In the genomic region with DNA sequence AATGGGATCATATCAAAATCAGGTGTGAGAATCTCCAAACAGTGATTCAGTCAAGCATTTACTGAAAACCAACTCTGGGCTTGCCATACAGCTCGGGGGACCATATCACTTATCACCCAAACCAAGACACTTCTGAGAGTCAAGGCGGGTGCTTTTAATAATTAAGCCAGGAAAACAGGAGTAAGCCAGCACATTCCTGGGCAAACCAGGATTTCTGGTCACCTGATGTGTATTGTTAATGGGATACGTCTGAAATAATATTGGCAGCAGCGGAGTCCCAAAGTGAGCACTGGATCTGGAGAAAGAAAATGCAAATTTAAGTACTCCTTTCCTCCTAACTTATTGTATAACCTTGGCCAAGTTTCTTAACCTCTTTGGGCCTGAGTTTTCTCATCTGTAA, we compare ENCODE assay signal across 18 cellular contexts. TPM values are rescaled to one million over a fixed set of nuclear protein-coding genes. Genes with fewer than 3 reads are reported as not detected.
A peak's percentile ranks its signal among the peaks of the same experiment; 100 is the strongest.
DNase-seq lines count a peak whose midpoint lies in the region; ATAC-seq, FAIRE-seq and TF ChIP-seq lines count a peak whose summit lies in the region.
"Had no signal": no experiment of that assay in that cellular context is flagged by ENCODE, and none has a peak within 500 bp of the region (broad histone marks: within the 10 kb centered on the region; RNA-seq: fewer than 3 reads in every experiment).

No MANE protein-coding gene starts in this region.

- no peak overlapping the region for H3K4me3 Mint-ChIP-seq in nephron
- no peak overlapping the region for H3K4me3 Mint-ChIP-seq in CD14-positive monocyte
- H3K4me3 Mint-ChIP-seq: CD8-positive, alpha-beta memory T cell had no signal

- TF ChIP-seq CTCF in nephron (IDR thresholded peaks at IDR 0.05; ENCODE audit: unreplicated experiment in 3 of 3) (no peak), CD14-positive monocyte (IDR thresholded peaks at IDR 0.05) (no peak), lower leg skin (IDR thresholded peaks at IDR 0.05) (no peak)

- intact Hi-C loops in CD14-positive monocyte (cut with micrococcal nuclease) (no loop called here), lower leg skin (cut with DNase I; ENCODE audit: low total_unique reads) (no loop called here)

- peak; percentile 36 for DNase-seq in RCC 7860 (ENCODE audit: low spot score)
- peak; percentile 26 for DNase-seq in kidney glomerular epithelial cell (lab: John Stamatoyannopoulos, UW)
- no peak for DNase-seq in CD14-positive monocyte (ENCODE audit: low spot score)
- DNase-seq in activated CD8-positive, alpha-beta memory T cell treated with anti-CD3 and anti-CD28 coated beads, Interleukin-2, amount 50 U/mL, for 48 hours, result no peak
- no peak for DNase-seq in lower leg skin (ENCODE audit: low spot score in 2 of 2)
- DNase-seq: CD8-positive, alpha-beta memory T cell; GDM1; NCI-H187; NCI-H345; NCI-H526 treated with DMSO at 0.1 percent for 48 hours; SHP77 treated with DMSO at 0.1 percent for 48 hours had no signal

- 59 to 71% methylated on average over 4 of the region's 4 CpGs for WGBS in lower leg skin, 2 donors

- no peak for ATAC-seq in GM18867 (IDR thresholded peaks at IDR 0.05; ENCODE audit: unreplicated experiment)
- ATAC-seq: GM12878, K562 had no signal

- no peak for TF ChIP-seq POLR2A in lower leg skin (IDR thresholded peaks at IDR 0.05)

- peaks cover 6% of the 10 kb centered on the region for H3K4me1 Mint-ChIP-seq in nephron
- H3K4me1 Mint-ChIP-seq in CD14-positive monocyte, result no peaks in the 10 kb centered on the region
- H3K4me1 Mint-ChIP-seq: CD8-positive, alpha-beta memory T cell had no signal

- no peak overlapping the region for H3K4me3 ChIP-seq in lower leg skin (ENCODE audit: low read depth, poor library complexity, severe bottlenecking)
- H3K4me3 ChIP-seq: GM12878, HAP-1, K562 had no signal

- H3K9me3 Mint-ChIP-seq in nephron, result no peaks in the 10 kb centered on the region
- H3K9me3 Mint-ChIP-seq in CD14-positive monocyte, result no peaks in the 10 kb centered on the region
- H3K9me3 Mint-ChIP-seq: CD8-positive, alpha-beta memory T cell had no signal

- H3K27ac Mint-ChIP-seq in nephron, result peak overlapping the region; percentile 25 to 47 (median 28)
- H3K27ac Mint-ChIP-seq in CD14-positive monocyte, result no peak overlapping the region

- FAIRE-seq in RCC 7860 (lab: Jason Lieb, UNC), result peak; percentile 82
- FAIRE-seq: GM12878, K562 had no signal

- peaks cover 34% of the 10 kb centered on the region for H3K36me3 Mint-ChIP-seq in nephron (ENCODE audit: low read depth)
- H3K36me3 Mint-ChIP-seq in CD14-positive monocyte, result peaks cover 2 to 6% of the 10 kb centered on the region in 2 donors

- H3K27me3 Mint-ChIP-seq in nephron (ENCODE audit: low read depth) (no peaks in the 10 kb centered on the region), CD14-positive monocyte (ENCODE audit: low read depth in 3 of 3) (peaks cover 0 to 1% (median 0%) of the 10 kb centered on the region in 3 donors)

RNA-seq across cellular contexts. Expression of a gene that starts 17.6 kb away (rescaled TPM):
- under 1 TPM in 1 of 2 donors, not detected in 1; 0.82 TPM for polyA plus RNA-seq in CD14-positive monocyte
- 1 to 10 TPM; 4.0 to 8.5 (median 4.8) TPM for total RNA-seq in lower leg skin
- polyA plus RNA-seq: CD8-positive, alpha-beta memory T cell had no signal

RNA-seq across cellular contexts. Expression of a gene that starts 31.6 kb away (rescaled TPM):
- polyA plus RNA-seq in CD14-positive monocyte, result 10 to 100 TPM; 66.4 to 68.1 TPM
- 10 to 100 TPM; 62.8 to 84.6 (median 65.1) TPM for total RNA-seq in lower leg skin

RNA-seq across cellular contexts. Expression of a gene that starts 34.9 kb away (rescaled TPM):
- 100 to 1,000 TPM; 224 to 234 TPM for polyA plus RNA-seq in CD14-positive monocyte
- total RNA-seq in lower leg skin, result 10 to 100 TPM; 21.0 to 32.2 (median 27.0) TPM

RNA-seq across cellular contexts. Expression of a gene that starts 46.9 kb away (rescaled TPM):
- 10 to 100 TPM; 40.2 to 65.9 TPM for polyA plus RNA-seq in CD14-positive monocyte
- total RNA-seq in lower leg skin, result 10 to 100 TPM; 58.7 to 73.1 (median 63.0) TPM

RNA-seq across cellular contexts. Expression of a gene that starts 50.1 kb away (rescaled TPM):
- 100 to 1,000 TPM; 270 to 447 TPM for polyA plus RNA-seq in CD14-positive monocyte
- total RNA-seq in lower leg skin, result 1 to 10 TPM in 3 of 4 donors, under 1 TPM in 1; 0.69 to 3.1 (median 2.3) TPM
- total RNA-seq: RPMI7951 had no signal
- polyA plus RNA-seq: BJ; CD8-positive, alpha-beta memory T cell; GM12878 had no signal

Comparison
In these comparisons a context has a peak if more than half of its experiments do, and no peak if none do; other contexts are left out.
1. DNase-seq: peak in RCC 7860 (single experiment) and kidney glomerular epithelial cell (single experiment); none in CD14-positive monocyte (single experiment), activated CD8-positive, alpha-beta memory T cell treated with anti-CD3 and anti-CD28 coated beads, Interleukin-2, amount 50 U/mL, for 48 hours (single experiment) and lower leg skin (0 of 2).
2. H3K27ac Mint-ChIP-seq: peak in nephron (3 of 3); none in CD14-positive monocyte (0 of 7).